Comparison of ENCODE assay signal across 26 cellular contexts in the genomic region with DNA sequence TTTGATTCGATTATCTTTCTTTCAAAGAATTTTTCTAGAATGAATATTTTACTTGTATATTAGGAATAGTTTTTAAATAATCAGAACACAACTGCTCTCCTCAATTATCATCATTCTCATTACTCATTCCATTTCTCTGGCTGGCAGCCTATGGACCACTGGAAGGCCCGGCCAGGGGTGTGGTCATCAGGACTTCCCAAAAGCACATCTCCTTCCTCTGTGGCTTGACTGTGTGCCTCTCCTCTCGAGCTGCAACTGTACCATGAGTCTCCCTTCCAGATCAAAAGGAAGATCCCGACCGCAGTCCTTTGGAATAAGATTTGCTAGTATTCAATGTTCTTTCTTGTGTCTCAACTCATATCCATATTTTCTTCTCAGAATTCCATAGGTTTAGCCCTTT. TPM values are rescaled to one million over a fixed set of nuclear protein-coding genes. Genes with fewer than 3 reads are reported as not detected.
DNase-seq lines count a peak whose midpoint lies in the region; ATAC-seq and TF ChIP-seq lines count a peak whose summit lies in the region.
"Had no signal": no experiment of that assay in that cellular context is flagged by ENCODE, and none has a peak within 500 bp of the region (broad histone marks: within the 10 kb centered on the region; RNA-seq: fewer than 3 reads in every experiment).

No MANE protein-coding gene starts in this region.

- H3K4me1 Mint-ChIP-seq in activated naive CD8-positive, alpha-beta T cell treated with anti-CD3 and anti-CD28 coated beads, Interleukin-2, amount 10 ng/mL, durations not matched to agents 7 days and 5 days = peaks cover 41% of the 10 kb centered on the region
- peaks cover 32% of the 10 kb centered on the region for H3K4me1 Mint-ChIP-seq in activated naive CD8-positive, alpha-beta T cell treated with anti-CD3 and anti-CD28 coated beads, Interleukin-2, amount 50 U/mL, for 24 hours
- H3K4me1 Mint-ChIP-seq in stimulated activated naive B cell treated with anti-CD40 and anti-IgM and Interleukin-4, amounts not matched to agents 10 μg/mL and 1 μg/mL and 100 μg/mL, for 72 hours = peaks cover 13 to 34% of the 10 kb centered on the region in 2 donors
- H3K4me1 Mint-ChIP-seq: CD14-positive monocyte had no signal

- no peak for DNase-seq in activated naive CD8-positive, alpha-beta T cell treated with anti-CD3 and anti-CD28 coated beads, Interleukin-2, amount 10 ng/mL, durations not matched to agents 7 days and 5 days
- DNase-seq in activated naive CD8-positive, alpha-beta T cell treated with anti-CD3 and anti-CD28 coated beads, Interleukin-2, amount 50 U/mL, for 24 hours = no peak
- DNase-seq in smooth muscle cell (lab: John Stamatoyannopoulos, UW; ENCODE audit: unreplicated experiment) = no peak
- DNase-seq in stimulated activated naive B cell treated with anti-CD40 and anti-IgM and Interleukin-4, amounts not matched to agents 10 μg/mL and 1 μg/mL and 100 μg/mL, for 72 hours = no peak
- DNase-seq in HuH-7.5 (ENCODE audit: low spot score) = no peak
- DNase-seq: 8988T; ACHN; BE2C; C1 segment of cervical spinal cord; CD4-positive, alpha-beta memory T cell; CD4-positive, CD25-positive, alpha-beta regulatory T cell; CD8-positive, alpha-beta memory T cell; COR-L47; DMS 273 treated with DMSO at 0.1 percent for 48 hours; DMS153; DMS53; DMS79; DND-41; EL; GDM1 had no signal

- POLR2A ChIA-PET in activated naive CD8-positive, alpha-beta T cell treated with anti-CD3 and anti-CD28 coated beads, Interleukin-2, amount 10 ng/mL, durations not matched to agents 7 days and 5 days (lab: Charles Lee) = no interaction called here

- no peak overlapping the region for H3K4me3 ChIP-seq in smooth muscle cell
- H3K4me3 ChIP-seq: BLaER1, GM12878 had no signal

- no peaks in the 10 kb centered on the region for H3K27me3 Mint-ChIP-seq in activated naive CD8-positive, alpha-beta T cell treated with anti-CD3 and anti-CD28 coated beads, Interleukin-2, amount 10 ng/mL, durations not matched to agents 7 days and 5 days
- H3K27me3 Mint-ChIP-seq in activated naive CD8-positive, alpha-beta T cell treated with anti-CD3 and anti-CD28 coated beads, Interleukin-2, amount 50 U/mL, for 24 hours = no peaks in the 10 kb centered on the region
- H3K27me3 Mint-ChIP-seq in stimulated activated naive B cell treated with anti-CD40 and anti-IgM and Interleukin-4, amounts not matched to agents 10 μg/mL and 1 μg/mL and 100 μg/mL, for 72 hours = peaks cover 8 to 14% of the 10 kb centered on the region in 2 donors
- H3K27me3 Mint-ChIP-seq: CD8-positive, alpha-beta memory T cell had no signal

- H3K9me3 ChIP-seq in smooth muscle cell (replicated peaks; ENCODE audit: low read depth) = no peaks in the 10 kb centered on the region
- H3K9me3 ChIP-seq: BE2C, BLaER1 had no signal

- H3K4me1 ChIP-seq in smooth muscle cell (ENCODE audit: low read depth) = peaks cover 18% of the 10 kb centered on the region
- H3K4me1 ChIP-seq: BE2C had no signal

- peaks cover 12% of the 10 kb centered on the region for H3F3A ChIP-seq in smooth muscle cell (ENCODE audit: low read depth)

- peak overlapping the region; percentile 75 for H3K4me2 ChIP-seq in smooth muscle cell
- H3K4me2 ChIP-seq: BLaER1 had no signal

- H3K36me3 ChIP-seq in smooth muscle cell (ENCODE audit: low read depth) = no peaks in the 10 kb centered on the region
- H3K36me3 ChIP-seq: BE2C, BLaER1 had no signal

- no peaks in the 10 kb centered on the region for H4K20me1 ChIP-seq in smooth muscle cell (ENCODE audit: low read depth)
- H4K20me1 ChIP-seq: BLaER1 had no signal

- H3K27ac Mint-ChIP-seq in activated naive CD8-positive, alpha-beta T cell treated with anti-CD3 and anti-CD28 coated beads, Interleukin-2, amount 10 ng/mL, durations not matched to agents 7 days and 5 days = peak overlapping the region; percentile 10
- no peak overlapping the region for H3K27ac Mint-ChIP-seq in activated naive CD8-positive, alpha-beta T cell treated with anti-CD3 and anti-CD28 coated beads, Interleukin-2, amount 50 U/mL, for 24 hours
- H3K27ac Mint-ChIP-seq in stimulated activated naive B cell treated with anti-CD40 and anti-IgM and Interleukin-4, amounts not matched to agents 10 μg/mL and 1 μg/mL and 100 μg/mL, for 72 hours = peak overlapping the region; percentile 14
- H3K27ac Mint-ChIP-seq: CD14-positive monocyte; CD4-positive, CD25-positive, alpha-beta regulatory T cell; CD8-positive, alpha-beta memory T cell had no signal

- peaks cover 6% of the 10 kb centered on the region for H3K9me3 Mint-ChIP-seq in activated naive CD8-positive, alpha-beta T cell treated with anti-CD3 and anti-CD28 coated beads, Interleukin-2, amount 10 ng/mL, durations not matched to agents 7 days and 5 days
- H3K9me3 Mint-ChIP-seq in activated naive CD8-positive, alpha-beta T cell treated with anti-CD3 and anti-CD28 coated beads, Interleukin-2, amount 50 U/mL, for 24 hours = peaks cover 9% of the 10 kb centered on the region
- peaks cover 3 to 8% of the 10 kb centered on the region in 2 donors for H3K9me3 Mint-ChIP-seq in stimulated activated naive B cell treated with anti-CD40 and anti-IgM and Interleukin-4, amounts not matched to agents 10 μg/mL and 1 μg/mL and 100 μg/mL, for 72 hours

- no peaks in the 10 kb centered on the region for H3K27me3 ChIP-seq in smooth muscle cell (ENCODE audit: low read depth)
- H3K27me3 ChIP-seq: BE2C, BLaER1 had no signal

- no peak overlapping the region for H3K4me3 Mint-ChIP-seq in activated naive CD8-positive, alpha-beta T cell treated with anti-CD3 and anti-CD28 coated beads, Interleukin-2, amount 10 ng/mL, durations not matched to agents 7 days and 5 days
- no peak overlapping the region for H3K4me3 Mint-ChIP-seq in activated naive CD8-positive, alpha-beta T cell treated with anti-CD3 and anti-CD28 coated beads, Interleukin-2, amount 50 U/mL, for 24 hours
- no peak overlapping the region for H3K4me3 Mint-ChIP-seq in stimulated activated naive B cell treated with anti-CD40 and anti-IgM and Interleukin-4, amounts not matched to agents 10 μg/mL and 1 μg/mL and 100 μg/mL, for 72 hours
- H3K4me3 Mint-ChIP-seq: CD14-positive monocyte; CD4-positive, CD25-positive, alpha-beta regulatory T cell; CD8-positive, alpha-beta memory T cell had no signal

- no peak overlapping the region for H3K9ac ChIP-seq in smooth muscle cell (ENCODE audit: low read depth)
- H3K9ac ChIP-seq: BLaER1 had no signal

- H3K79me2 ChIP-seq in smooth muscle cell (ENCODE audit: low read depth) = peaks cover 24% of the 10 kb centered on the region

- H2AFZ ChIP-seq in smooth muscle cell (ENCODE audit: low read depth) = no peak overlapping the region

- H3K36me3 Mint-ChIP-seq in activated naive CD8-positive, alpha-beta T cell treated with anti-CD3 and anti-CD28 coated beads, Interleukin-2, amount 10 ng/mL, durations not matched to agents 7 days and 5 days = peaks cover 20% of the 10 kb centered on the region
- H3K36me3 Mint-ChIP-seq in activated naive CD8-positive, alpha-beta T cell treated with anti-CD3 and anti-CD28 coated beads, Interleukin-2, amount 50 U/mL, for 24 hours (ENCODE audit: low read depth) = peaks cover 4% of the 10 kb centered on the region
- peaks cover 5 to 14% of the 10 kb centered on the region in 2 donors for H3K36me3 Mint-ChIP-seq in stimulated activated naive B cell treated with anti-CD40 and anti-IgM and Interleukin-4, amounts not matched to agents 10 μg/mL and 1 μg/mL and 100 μg/mL, for 72 hours
- H3K36me3 Mint-ChIP-seq: CD14-positive monocyte had no signal

- ATAC-seq in activated naive CD8-positive, alpha-beta T cell treated with anti-CD3 and anti-CD28 coated beads, Interleukin-2, amount 10 ng/mL, durations not matched to agents 7 days and 5 days (ENCODE audit: low read depth) = no peak
- ATAC-seq in activated naive CD8-positive, alpha-beta T cell treated with anti-CD3 and anti-CD28 coated beads, Interleukin-2, amount 50 U/mL, for 24 hours = no peak
- ATAC-seq in SK-N-SH treated with all-trans-retinoic acid at 6 μM for 48 hours = peak; percentile 36; the same call in 2 of the 3 replicates
- ATAC-seq in stimulated activated naive B cell treated with anti-CD40 and anti-IgM and Interleukin-4, amounts not matched to agents 10 μg/mL and 1 μg/mL and 100 μg/mL, for 72 hours (replicated peaks) = no peak
- no peak for ATAC-seq in HG03196 (IDR thresholded peaks at IDR 0.05; ENCODE audit: unreplicated experiment)
- no peak for ATAC-seq in HG02870 (IDR thresholded peaks at IDR 0.05; ENCODE audit: unreplicated experiment)
- ATAC-seq: GM12878 had no signal

- WGBS in smooth muscle cell (ENCODE audit: low lambda C conversion rate) = 70% methylated on average over 5 of the region's 5 CpGs

- no peak for TF ChIP-seq CTCF in smooth muscle cell (IDR thresholded peaks at IDR 0.05; ENCODE audit: borderline replicate concordance, insufficient read depth, poor library complexity, severe bottlenecking)

- peak overlapping the region; percentile 90 for H3K27ac ChIP-seq in smooth muscle cell (ENCODE audit: low read depth)
- H3K27ac ChIP-seq: BLaER1 had no signal

TF ChIP-seq in SK-N-SH treated with all-trans-retinoic acid at 6 μM for 48 hours, 23 proteins besides CTCF, POLR2A, EP300 and RAD21 (continues in another document):
- no peak for TF ChIP-seq ZNF70 (CRISPR knock-in tag; IDR thresholded peaks at IDR 0.05)
- TF ChIP-seq ZFP30 (CRISPR knock-in tag; IDR thresholded peaks at IDR 0.05) = no peak
- no peak for TF ChIP-seq ZC3H10 (CRISPR knock-in tag; IDR thresholded peaks at IDR 0.05)
- TF ChIP-seq ESRRG (CRISPR knock-in tag; IDR thresholded peaks at IDR 0.05) = no peak
- TF ChIP-seq BACH2 (CRISPR knock-in tag; IDR thresholded peaks at IDR 0.05; ENCODE audit: borderline replicate concordance) = no peak
- TF ChIP-seq ZNF565 (CRISPR knock-in tag; conservative IDR thresholded peaks at IDR 0.05; ENCODE audit: low read depth) = no peak
- TF ChIP-seq, protein P1, sequence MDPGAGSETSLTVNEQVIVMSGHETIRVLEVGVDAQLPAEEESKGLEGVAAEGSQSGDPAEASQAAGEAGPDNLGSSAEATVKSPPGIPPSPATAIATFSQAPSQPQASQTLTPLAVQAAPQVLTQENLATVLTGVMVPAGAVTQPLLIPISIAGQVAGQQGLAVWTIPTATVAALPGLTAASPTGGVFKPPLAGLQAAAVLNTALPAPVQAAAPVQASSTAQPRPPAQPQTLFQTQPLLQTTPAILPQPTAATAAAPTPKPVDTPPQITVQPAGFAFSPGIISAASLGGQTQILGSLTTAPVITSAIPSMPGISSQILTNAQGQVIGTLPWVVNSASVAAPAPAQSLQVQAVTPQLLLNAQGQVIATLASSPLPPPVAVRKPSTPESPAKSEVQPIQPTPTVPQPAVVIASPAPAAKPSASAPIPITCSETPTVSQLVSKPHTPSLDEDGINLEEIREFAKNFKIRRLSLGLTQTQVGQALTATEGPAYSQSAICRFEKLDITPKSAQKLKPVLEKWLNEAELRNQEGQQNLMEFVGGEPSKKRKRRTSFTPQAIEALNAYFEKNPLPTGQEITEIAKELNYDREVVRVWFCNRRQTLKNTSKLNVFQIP (CRISPR knock-in tag; IDR thresholded peaks at IDR 0.05; ENCODE audit: borderline replicate concordance, low read depth) = no peak
- no peak for TF ChIP-seq ZNF8 (CRISPR knock-in tag; IDR thresholded peaks at IDR 0.05)
- TF ChIP-seq PPARA (CRISPR knock-in tag; IDR thresholded peaks at IDR 0.05; ENCODE audit: borderline replicate concordance) = no peak

RNA-seq across cellular contexts. Expression of a gene that starts 42.7 kb away (rescaled TPM):
- 100 to 1,000 TPM; 108 to 109 TPM for total RNA-seq in activated naive CD8-positive, alpha-beta T cell treated with anti-CD3 and anti-CD28 coated beads, Interleukin-2, amount 10 ng/mL, durations not matched to agents 7 days and 5 days
- 44.0 and 65.3 TPM in 2 replicates for total RNA-seq in smooth muscle cell
- polyA plus RNA-seq in smooth muscle cell = 41.6 and 64.1 TPM in 2 replicates
